ENCODE assay signal across 20 cellular contexts in genomic region chr1:150178543-150178942, GRCh38. TPM values are rescaled to one million over a fixed set of nuclear protein-coding genes. Genes with fewer than 3 reads are reported as not detected.
A peak's percentile ranks its signal among the peaks of the same experiment; 100 is the strongest.
DNase-seq lines count a peak whose midpoint lies in the region; ATAC-seq and TF ChIP-seq lines count a peak whose summit lies in the region.
"Had no signal": no experiment of that assay in that cellular context is flagged by ENCODE, and none has a peak within 500 bp of the region (broad histone marks: within the 10 kb centered on the region; RNA-seq: fewer than 3 reads in every experiment).

No MANE protein-coding gene starts in this region.

- no peak for TF ChIP-seq POLR2A in ovary (IDR thresholded peaks at IDR 0.05)

- H3K36me3 ChIP-seq in ovary: no peaks in the 10 kb centered on the region

- TF ChIP-seq CTCF in ovary (IDR thresholded peaks at IDR 0.05): no peak

- H3K9me3 ChIP-seq in right cardiac atrium (ENCODE audit: control insufficient read depth, low read length): no peaks in the 10 kb centered on the region
- H3K9me3 ChIP-seq in ovary: no peaks in the 10 kb centered on the region

- no peak for TF ChIP-seq EP300 in ovary (IDR thresholded peaks at IDR 0.05)

- no peaks in the 10 kb centered on the region for H3K27me3 Mint-ChIP-seq in dendritic cell treated with granulocyte-macrophage colony-stimulating factor and Interleukin-4, amounts not matched to agents 40 ng/mL and 50 ng/mL, for 4 days

- DNase-seq in left ventricle myocardium superior (no peak), right cardiac atrium (no peak), NOMO-1 treated with DMSO at 0.1 percent for 48 hours (lab: John Stamatoyannopoulos, UW; ENCODE audit: unreplicated experiment) (peak; percentile 58), ovary (no peak), GM19240 (ENCODE audit: insufficient read length, low spot score) (no peak)
- DNase-seq: Calu3; CD8-positive, alpha-beta T cell; NCI-H1048; NCI-H1436; NCI-H1930; NCI-H345; NCI-H524 treated with DMSO at 0.1 percent for 48 hours; SHP77 had no signal

- H3K36me3 Mint-ChIP-seq in dendritic cell treated with granulocyte-macrophage colony-stimulating factor and Interleukin-4, amounts not matched to agents 40 ng/mL and 50 ng/mL, for 4 days (ENCODE audit: low read depth): no peaks in the 10 kb centered on the region
- H3K36me3 Mint-ChIP-seq: CD8-positive, alpha-beta T cell had no signal

- H3K4me3 ChIP-seq in right cardiac atrium (ENCODE audit: low read length): no peak overlapping the region
- H3K4me3 ChIP-seq in ovary: no peak overlapping the region
- H3K4me3 ChIP-seq: K562 had no signal

- intact Hi-C loops in left ventricle myocardium superior (cut with micrococcal nuclease) (no loop called here), right cardiac atrium (cut with DNase I) (no loop called here), ovary (cut with DNase I) (no loop called here)
- intact Hi-C loops in dendritic cell treated with granulocyte-macrophage colony-stimulating factor and Interleukin-4, amounts not matched to agents 40 ng/mL and 50 ng/mL, for 4 days (cut with micrococcal nuclease): no loop called here

- H3K27ac Mint-ChIP-seq in dendritic cell treated with granulocyte-macrophage colony-stimulating factor and Interleukin-4, amounts not matched to agents 40 ng/mL and 50 ng/mL, for 4 days: peak overlapping the region; percentile 87
- H3K27ac Mint-ChIP-seq: CD8-positive, alpha-beta T cell; T-helper 1 cell treated with Interleukin-12 subunit alpha and Interleukin-12 subunit beta and Interleukin-4 antibody, amounts not matched to agents 30 μg/mL and 1 μg/mL, for 36 hours had no signal

- ATAC-seq in left ventricle myocardium superior: peak; percentile 35
- no peak for ATAC-seq in right cardiac atrium
- ATAC-seq in GM21825 (IDR thresholded peaks at IDR 0.05; ENCODE audit: unreplicated experiment): no peak
- no peak for ATAC-seq in HG03571 (IDR thresholded peaks at IDR 0.05; ENCODE audit: unreplicated experiment)
- ATAC-seq: CD8-positive, alpha-beta T cell; HCT116; K562; SK-N-SH treated with all-trans-retinoic acid at 6 μM for 48 hours had no signal

- peaks cover 67% of the 10 kb centered on the region for H3K4me1 Mint-ChIP-seq in dendritic cell treated with granulocyte-macrophage colony-stimulating factor and Interleukin-4, amounts not matched to agents 40 ng/mL and 50 ng/mL, for 4 days (ENCODE audit: low read depth)

- no peak overlapping the region for H3K4me3 Mint-ChIP-seq in dendritic cell treated with granulocyte-macrophage colony-stimulating factor and Interleukin-4, amounts not matched to agents 40 ng/mL and 50 ng/mL, for 4 days
- H3K4me3 Mint-ChIP-seq: CD8-positive, alpha-beta T cell; T-helper 1 cell treated with Interleukin-12 subunit alpha and Interleukin-12 subunit beta and Interleukin-4 antibody, amounts not matched to agents 30 μg/mL and 1 μg/mL, for 36 hours had no signal

- no peaks in the 10 kb centered on the region for H3K27me3 ChIP-seq in right cardiac atrium (ENCODE audit: control insufficient read depth, insufficient read depth)
- no peaks in the 10 kb centered on the region for H3K27me3 ChIP-seq in ovary

- no peaks in the 10 kb centered on the region for H3K4me1 ChIP-seq in right cardiac atrium (ENCODE audit: control insufficient read depth, insufficient read depth, low read length)
- no peaks in the 10 kb centered on the region for H3K4me1 ChIP-seq in ovary (ENCODE audit: insufficient read depth)

- H3K27ac ChIP-seq in right cardiac atrium (ENCODE audit: low read length) (no peak overlapping the region), ovary (no peak overlapping the region)

- H3K9me3 Mint-ChIP-seq in dendritic cell treated with granulocyte-macrophage colony-stimulating factor and Interleukin-4, amounts not matched to agents 40 ng/mL and 50 ng/mL, for 4 days: no peaks in the 10 kb centered on the region
- H3K9me3 Mint-ChIP-seq: CD8-positive, alpha-beta T cell; T-helper 1 cell treated with Interleukin-12 subunit alpha and Interleukin-12 subunit beta and Interleukin-4 antibody, amounts not matched to agents 30 μg/mL and 1 μg/mL, for 36 hours had no signal

RNA-seq across cellular contexts. Expression of gene PLEKHO1, which starts 28.8 kb away (rescaled TPM):
- total RNA-seq in left ventricle myocardium superior: 44.3 TPM
- total RNA-seq in right cardiac atrium: 10 to 100 TPM; 28.9 to 51.4 (median 34.4) TPM
- 73.2 TPM for polyA plus RNA-seq in right cardiac atrium
- total RNA-seq in ovary: 10 to 100 TPM; 40.6 to 68.9 (median 55.6) TPM
- polyA plus RNA-seq in ovary: 10 to 100 TPM; 45.4 to 58.3 TPM

RNA-seq across cellular contexts. Expression of gene ANP32E, which starts 57.4 kb away (rescaled TPM):
- total RNA-seq in left ventricle myocardium superior: 27.0 TPM
- total RNA-seq in right cardiac atrium: 10 to 100 TPM; 27.7 to 36.3 (median 29.7) TPM
- 23.7 TPM for polyA plus RNA-seq in right cardiac atrium
- total RNA-seq in ovary: 10 to 100 TPM; 16.3 to 43.8 (median 33.7) TPM
- polyA plus RNA-seq in ovary: 10 to 100 TPM; 19.1 to 25.0 TPM
